ENCODE assay signal across 30 cellular contexts in the genomic region with DNA sequence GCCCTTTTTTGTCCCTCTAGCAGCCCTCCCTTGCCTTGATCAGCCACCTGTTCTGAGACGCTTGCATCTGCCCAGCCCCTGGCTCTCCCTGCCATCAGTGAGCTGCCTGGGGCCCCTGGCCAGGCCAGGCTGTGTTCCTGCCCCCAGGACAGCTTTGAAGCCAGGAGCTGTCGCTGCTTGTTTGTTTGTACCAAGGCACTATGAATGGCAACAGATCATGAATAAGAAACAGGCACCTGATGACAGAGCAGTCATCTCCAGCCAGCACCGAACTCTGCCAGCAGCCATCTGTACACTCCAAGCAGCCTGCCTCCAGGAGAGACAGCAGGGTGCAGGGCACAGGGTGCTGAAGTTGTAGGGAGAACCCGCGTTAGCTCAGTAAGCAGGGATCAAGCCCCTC. TPM values are rescaled to one million over a fixed set of nuclear protein-coding genes. Genes with fewer than 3 reads are reported as not detected.
DNase-seq lines count a peak whose midpoint lies in the region; ATAC-seq and TF ChIP-seq lines count a peak whose summit lies in the region.
"Had no signal": no experiment of that assay in that cellular context is flagged by ENCODE, and none has a peak within 500 bp of the region (broad histone marks: within the 10 kb centered on the region; RNA-seq: fewer than 3 reads in every experiment).

No MANE protein-coding gene starts in this region.

- TF ChIP-seq CTCF in right atrium auricular region (IDR thresholded peaks at IDR 0.05) (no peak), VCaP (conservative IDR thresholded peaks at IDR 0.05) (no peak), A673 (conservative IDR thresholded peaks at IDR 0.05; ENCODE audit: low read depth, low read length) (no peak)

- H3K9me3 Mint-ChIP-seq in stimulated activated naive B cell treated with anti-CD40 and anti-IgM and Interleukin-4, amounts not matched to agents 10 μg/mL and 1 μg/mL and 100 μg/mL, for 72 hours: peaks cover 7 to 10% of the 10 kb centered on the region in 2 donors
- H3K9me3 Mint-ChIP-seq: activated naive CD8-positive, alpha-beta T cell treated with anti-CD3 and anti-CD28 coated beads, Interleukin-2, amount 50 U/mL, for 24 hours; dendritic cell treated with granulocyte-macrophage colony-stimulating factor and Interleukin-4, amounts not matched to agents 40 ng/mL and 50 ng/mL, for 4 days had no signal

- intact Hi-C loops in Right ventricle myocardium superior (cut with DNase I): no loop called here
- intact Hi-C loops in left ventricle myocardium superior (cut with micrococcal nuclease): no loop called here
- intact Hi-C loops in A673 (cut with micrococcal nuclease; ENCODE audit: unreplicated experiment): no loop called here
- intact Hi-C loops in aorta (cut with DNase I): no loop called here

- WGBS in aorta, 2 donors: 42 to 45% methylated on average over 5 of the region's 5 CpGs

- H3K4me3 ChIP-seq in right atrium auricular region: no peak overlapping the region
- no peak overlapping the region for H3K4me3 ChIP-seq in A673 (ENCODE audit: low read depth, low read length, poor library complexity, severe bottlenecking)
- H3K4me3 ChIP-seq in aorta (ENCODE audit: low read length in 2 of 2): no peak overlapping the region
- H3K4me3 ChIP-seq: BLaER1 treated with 17β-estradiol and CSF1 and Interleukin-3, amounts not matched to agents 10 nM and 100 nM; GM23248 had no signal

- H3K4me3 Mint-ChIP-seq in stimulated activated naive B cell treated with anti-CD40 and anti-IgM and Interleukin-4, amounts not matched to agents 10 μg/mL and 1 μg/mL and 100 μg/mL, for 72 hours: no peak overlapping the region
- H3K4me3 Mint-ChIP-seq: activated CD8-positive, alpha-beta memory T cell treated with anti-CD3 and anti-CD28 coated beads, Interleukin-2, amount 10 ng/mL, durations not matched to agents 7 days and 5 days; activated naive CD8-positive, alpha-beta T cell treated with anti-CD3 and anti-CD28 coated beads, Interleukin-2, amount 50 U/mL, for 24 hours; central memory CD8-positive, alpha-beta T cell; dendritic cell treated with granulocyte-macrophage colony-stimulating factor and Interleukin-4, amounts not matched to agents 40 ng/mL and 50 ng/mL, for 4 days; mesothelial cell of epicardium; naive thymus-derived CD8-positive, alpha-beta T cell; T-cell; type B pancreatic cell had no signal

- CTCF ChIA-PET in A673 (lab: Charles Lee): no interaction called here

- no peaks in the 10 kb centered on the region for H3K27me3 ChIP-seq in right atrium auricular region
- peaks cover 29% of the 10 kb centered on the region for H3K27me3 ChIP-seq in A673 (replicated peaks; ENCODE audit: insufficient read depth, low read depth, low read length, poor library complexity)
- H3K27me3 ChIP-seq in aorta (ENCODE audit: control insufficient read depth in 1 of 2, insufficient read depth in 2 of 2, low read length in 1 of 2): no peaks in the 10 kb centered on the region
- H3K27me3 ChIP-seq: BLaER1 treated with 17β-estradiol and CSF1 and Interleukin-3, amounts not matched to agents 10 nM and 100 nM had no signal

- no TSS peak for BruUV-seq in A673 (replicated peaks; lab: Mats Ljungman, UMichigan)

- peak; percentile 70 for DNase-seq in Right ventricle myocardium superior
- DNase-seq in right atrium auricular region (ENCODE audit: low spot score): no peak
- peak; percentile 76 for DNase-seq in left ventricle myocardium superior
- no peak for DNase-seq in stimulated activated naive B cell treated with anti-CD40 and anti-IgM and Interleukin-4, amounts not matched to agents 10 μg/mL and 1 μg/mL and 100 μg/mL, for 72 hours
- no peak for DNase-seq in NOMO-1 treated with DMSO at 0.1 percent for 48 hours (lab: John Stamatoyannopoulos, UW; ENCODE audit: unreplicated experiment)
- no peak for DNase-seq in A673 (ENCODE audit: low spot score)
- DNase-seq in aorta: no peak
- DNase-seq: ACHN; activated CD4-positive, alpha-beta T cell treated with anti-CD3 and anti-CD28 coated beads, Interleukin-2, amount 50 U/mL, for 1 hour; activated CD4-positive, CD25-positive, alpha-beta regulatory T cell; activated CD8-positive, alpha-beta memory T cell treated with anti-CD3 and anti-CD28 coated beads, Interleukin-2, amount 10 ng/mL, durations not matched to agents 7 days and 5 days; activated naive CD8-positive, alpha-beta T cell treated with anti-CD3 and anti-CD28 coated beads, Interleukin-2, amount 50 U/mL, for 24 hours; activated T-cell treated with anti-CD3 and anti-CD28 coated beads, Interleukin-2, amount 50 U/mL, for 48 hours; GDM1; islet precursor cell; naive thymus-derived CD8-positive, alpha-beta T cell; NCI-H526; occipital lobe; stimulated activated naive CD4-positive, alpha-beta T cell; T-cell had no signal

- H3K27ac Mint-ChIP-seq in stimulated activated naive B cell treated with anti-CD40 and anti-IgM and Interleukin-4, amounts not matched to agents 10 μg/mL and 1 μg/mL and 100 μg/mL, for 72 hours: peak overlapping the region; percentile 43
- H3K27ac Mint-ChIP-seq: activated CD8-positive, alpha-beta memory T cell treated with anti-CD3 and anti-CD28 coated beads, Interleukin-2, amount 10 ng/mL, durations not matched to agents 7 days and 5 days; activated naive CD8-positive, alpha-beta T cell treated with anti-CD3 and anti-CD28 coated beads, Interleukin-2, amount 50 U/mL, for 24 hours; dendritic cell treated with granulocyte-macrophage colony-stimulating factor and Interleukin-4, amounts not matched to agents 40 ng/mL and 50 ng/mL, for 4 days; mesothelial cell of epicardium; naive thymus-derived CD8-positive, alpha-beta T cell; T-cell; type B pancreatic cell had no signal

- H3K9me3 ChIP-seq in right atrium auricular region (no peaks in the 10 kb centered on the region), A673 (ENCODE audit: low read depth, low read length, poor library complexity, severe bottlenecking) (no peaks in the 10 kb centered on the region), aorta (ENCODE audit: control insufficient read depth, low read length) (peaks cover 2% of the 10 kb centered on the region)

- H3K27ac ChIP-seq in right atrium auricular region (peak overlapping the region in 1 of 2 donors; percentile 0), VCaP (peak overlapping the region; percentile 96), A673 (ENCODE audit: low read depth, low read length, poor library complexity, severe bottlenecking) (no peak overlapping the region), aorta (ENCODE audit: low read depth in 1 of 2, low read length in 2 of 2) (no peak overlapping the region)
- H3K27ac ChIP-seq: BLaER1 treated with 17β-estradiol and CSF1 and Interleukin-3, amounts not matched to agents 10 nM and 100 nM; GM23248 had no signal

- H3K4me1 ChIP-seq in right atrium auricular region (peaks cover 0 to 5% of the 10 kb centered on the region in 2 donors), A673 (ENCODE audit: insufficient read depth, low read length, poor library complexity, severe bottlenecking) (no peaks in the 10 kb centered on the region), aorta (ENCODE audit: control insufficient read depth in 1 of 2, insufficient read depth in 2 of 2, low read length in 2 of 2) (no peaks in the 10 kb centered on the region)

- H3K36me3 Mint-ChIP-seq in stimulated activated naive B cell treated with anti-CD40 and anti-IgM and Interleukin-4, amounts not matched to agents 10 μg/mL and 1 μg/mL and 100 μg/mL, for 72 hours: no peaks in the 10 kb centered on the region
- H3K36me3 Mint-ChIP-seq: activated CD8-positive, alpha-beta memory T cell treated with anti-CD3 and anti-CD28 coated beads, Interleukin-2, amount 10 ng/mL, durations not matched to agents 7 days and 5 days; type B pancreatic cell had no signal

- peaks cover 29 to 38% of the 10 kb centered on the region in 2 donors for H3K27me3 Mint-ChIP-seq in stimulated activated naive B cell treated with anti-CD40 and anti-IgM and Interleukin-4, amounts not matched to agents 10 μg/mL and 1 μg/mL and 100 μg/mL, for 72 hours

- H3K36me3 ChIP-seq in right atrium auricular region: no peaks in the 10 kb centered on the region
- no peaks in the 10 kb centered on the region for H3K36me3 ChIP-seq in A673 (ENCODE audit: insufficient read depth, low read length, poor library complexity, severe bottlenecking)
- no peaks in the 10 kb centered on the region for H3K36me3 ChIP-seq in aorta (ENCODE audit: control insufficient read depth in 1 of 2, insufficient read depth in 2 of 2, low read length in 1 of 2)
- H3K36me3 ChIP-seq: BLaER1 treated with 17β-estradiol and CSF1 and Interleukin-3, amounts not matched to agents 10 nM and 100 nM had no signal

- POLR2A ChIA-PET in A673 (lab: Charles Lee; ENCODE audit: low non-redundant PET): no interaction called here

- peak; percentile 94 for ATAC-seq in Right ventricle myocardium superior (ENCODE audit: poor library complexity)
- ATAC-seq in left ventricle myocardium superior: peak; percentile 97
- no peak for ATAC-seq in stimulated activated naive B cell treated with anti-CD40 and anti-IgM and Interleukin-4, amounts not matched to agents 10 μg/mL and 1 μg/mL and 100 μg/mL, for 72 hours (replicated peaks)
- no peak for ATAC-seq in aorta (ENCODE audit: low FRiP score)
- ATAC-seq: activated CD8-positive, alpha-beta memory T cell treated with anti-CD3 and anti-CD28 coated beads, Interleukin-2, amount 10 ng/mL, durations not matched to agents 7 days and 5 days; activated naive CD8-positive, alpha-beta T cell treated with anti-CD3 and anti-CD28 coated beads, Interleukin-2, amount 50 U/mL, for 24 hours; naive thymus-derived CD8-positive, alpha-beta T cell; T-cell had no signal

- peaks cover 16 to 19% of the 10 kb centered on the region in 2 donors for H3K4me1 Mint-ChIP-seq in stimulated activated naive B cell treated with anti-CD40 and anti-IgM and Interleukin-4, amounts not matched to agents 10 μg/mL and 1 μg/mL and 100 μg/mL, for 72 hours
- H3K4me1 Mint-ChIP-seq: activated CD8-positive, alpha-beta memory T cell treated with anti-CD3 and anti-CD28 coated beads, Interleukin-2, amount 10 ng/mL, durations not matched to agents 7 days and 5 days; activated naive CD8-positive, alpha-beta T cell treated with anti-CD3 and anti-CD28 coated beads, Interleukin-2, amount 50 U/mL, for 24 hours; central memory CD8-positive, alpha-beta T cell; naive thymus-derived CD8-positive, alpha-beta T cell; T-cell had no signal

RNA-seq across cellular contexts. Expression of a gene that starts 8.1 kb away (rescaled TPM):
- total RNA-seq in Right ventricle myocardium superior: 0.13 TPM
- total RNA-seq in right atrium auricular region: under 1 TPM; 0.22 to 0.43 TPM
- not detected for total RNA-seq in left ventricle myocardium superior
- not detected in 2 replicates for total RNA-seq in A673 (2021)
- not detected for total RNA-seq in aorta
- polyA plus RNA-seq in aorta: not detected
- total RNA-seq: activated CD8-positive, alpha-beta memory T cell treated with anti-CD3 and anti-CD28 coated beads, Interleukin-2, amount 10 ng/mL, durations not matched to agents 7 days and 5 days; GM23248; LHCN-M2; lower leg skin; naive thymus-derived CD8-positive, alpha-beta T cell had no signal
- polyA plus RNA-seq: esophagus, GM23248 had no signal

Comparison
In these comparisons a context has a peak if more than half of its experiments do, and no peak if none do; other contexts are left out.
1. DNase-seq: peak in Right ventricle myocardium superior (single experiment) and left ventricle myocardium superior (single experiment); none in right atrium auricular region (single experiment), stimulated activated naive B cell treated with anti-CD40 and anti-IgM and Interleukin-4, amounts not matched to agents 10 μg/mL and 1 μg/mL and 100 μg/mL, for 72 hours (single experiment), NOMO-1 treated with DMSO at 0.1 percent for 48 hours (single experiment), A673 (single experiment) and aorta (0 of 2).
2. ATAC-seq: peak in Right ventricle myocardium superior (single experiment) and left ventricle myocardium superior (single experiment); none in stimulated activated naive B cell treated with anti-CD40 and anti-IgM and Interleukin-4, amounts not matched to agents 10 μg/mL and 1 μg/mL and 100 μg/mL, for 72 hours (0 of 2) and aorta (single experiment).